27 cellular contexts compared by ENCODE assay signal in genomic region chr1:30684259-30684658, GRCh38. TPM values are rescaled to one million over a fixed set of nuclear protein-coding genes. Genes with fewer than 3 reads are reported as not detected.
DNase-seq lines count a peak whose midpoint lies in the region; ATAC-seq, FAIRE-seq and TF ChIP-seq lines count a peak whose summit lies in the region.
"Had no signal": no experiment of that assay in that cellular context is flagged by ENCODE, and none has a peak within 500 bp of the region (broad histone marks: within the 10 kb centered on the region; RNA-seq: fewer than 3 reads in every experiment).

No MANE protein-coding gene starts in this region.

- no peak overlapping the region for H3K27ac ChIP-seq in heart right ventricle
- no peak overlapping the region for H3K27ac ChIP-seq in kidney (ENCODE audit: low read depth in 2 of 2, low read length in 2 of 2)
- H3K27ac ChIP-seq in vagina: peak overlapping the region; percentile 97
- H3K27ac ChIP-seq: RWPE1 had no signal

- H3K4me1 Mint-ChIP-seq in T-helper 17 cell: peaks cover 9% of the 10 kb centered on the region

- intact Hi-C loops in cardiac septum (cut with DNase I) (no loop called here), heart right ventricle (cut with DNase I) (loop anchor here in 1 of 10 donors (10.0 kb wide), 1 partner anchor 159 kb away; no protein-coding TSS in a partner anchor), kidney (cut with DNase I) (no loop called here), vagina (cut with DNase I) (no loop called here)

- H3K27me3 Mint-ChIP-seq in T-helper 17 cell: peaks cover 74% of the 10 kb centered on the region

- H3K4me3 ChIP-seq in heart right ventricle (no peak overlapping the region), kidney (ENCODE audit: low read length in 2 of 2) (no peak overlapping the region), vagina (no peak overlapping the region)

- 80 to 83% methylated on average over 4 of the region's 4 CpGs for WGBS in heart right ventricle, 2 donors

- peaks cover 0 to 18% (median 0%) of the 10 kb centered on the region in 9 donors for H3K4me1 ChIP-seq in heart right ventricle
- H3K4me1 ChIP-seq in kidney (ENCODE audit: control insufficient read depth in 1 of 2, insufficient read depth in 1 of 2, low read depth in 1 of 2, low read length in 2 of 2): no peaks in the 10 kb centered on the region
- H3K4me1 ChIP-seq in vagina: peaks cover 52% of the 10 kb centered on the region
- H3K4me1 ChIP-seq: Caco-2 had no signal

- ATAC-seq in heart right ventricle (no peak), T-helper 17 cell (no peak), GM19351 (IDR thresholded peaks at IDR 0.05; ENCODE audit: unreplicated experiment) (no peak)
- ATAC-seq in stimulated activated naive CD8-positive, alpha-beta T cell treated with anti-CD3 and anti-CD28 coated beads, Interleukin-15, Interleukin-2, amounts not matched to agents 100 U/mL and 50 U/mL, for 24 hours: no peak

- no peak for FAIRE-seq in kidney (lab: Jason Lieb, UNC)
- FAIRE-seq: G401.6, GM18507 had no signal

- peak; percentile 57 for DNase-seq in cardiac septum (ENCODE audit: low spot score)
- no peak for DNase-seq in heart right ventricle
- DNase-seq in T-helper 17 cell: no peak
- peak; percentile 22 for DNase-seq in kidney
- no peak for DNase-seq in vagina (ENCODE audit: extremely low spot score in 2 of 2)
- DNase-seq in Ammon's horn (ENCODE audit: low spot score): no peak
- no peak for DNase-seq in stimulated activated naive CD8-positive, alpha-beta T cell treated with anti-CD3 and anti-CD28 coated beads, Interleukin-15, Interleukin-2, amounts not matched to agents 100 U/mL and 50 U/mL, for 24 hours
- DNase-seq: BE2C; Caco-2; CD4-positive, CD25-positive, alpha-beta regulatory T cell; DMS 273 treated with DMSO at 0.1 percent for 48 hours; H7; KG1; NCI-H1092 treated with DMSO at 0.1 percent for 48 hours; NCI-H1436 treated with DMSO at 0.1 percent for 48 hours; NCI-H2029; NCI-H2227 treated with DMSO at 0.1 percent for 48 hours; NCI-H510A; NCI-H748 treated with DMSO at 0.1 percent for 48 hours; SIG-M5; SK-N-SH had no signal

- no peak for TF ChIP-seq POLR2A in vagina (IDR thresholded peaks at IDR 0.05)

- TF ChIP-seq CTCF in heart right ventricle (IDR thresholded peaks at IDR 0.05): no peak
- no peak for TF ChIP-seq CTCF in kidney (IDR thresholded peaks at IDR 0.05; ENCODE audit: borderline replicate concordance, extremely low read depth, insufficient read depth)
- no peak for TF ChIP-seq CTCF in vagina (IDR thresholded peaks at IDR 0.05)

- H3K27me3 ChIP-seq in heart right ventricle (peaks cover 0 to 74% (median 55%) of the 10 kb centered on the region in 7 donors), vagina (no peaks in the 10 kb centered on the region)
- H3K27me3 ChIP-seq: BE2C had no signal

- no peaks in the 10 kb centered on the region for H3K36me3 ChIP-seq in heart right ventricle
- no peaks in the 10 kb centered on the region for H3K36me3 ChIP-seq in kidney (ENCODE audit: control insufficient read depth in 1 of 2, insufficient read depth in 2 of 2, low read length in 2 of 2)
- H3K36me3 ChIP-seq in vagina: no peaks in the 10 kb centered on the region
- H3K36me3 ChIP-seq: BE2C had no signal

- peak overlapping the region; percentile 51 for H3K27ac Mint-ChIP-seq in T-helper 17 cell
- H3K27ac Mint-ChIP-seq: CD4-positive, CD25-positive, alpha-beta regulatory T cell had no signal

- H3K9ac ChIP-seq in kidney (ENCODE audit: low read length in 2 of 2): no peak overlapping the region
- H3K9ac ChIP-seq: SK-N-SH had no signal

- H3K9me3 ChIP-seq in heart right ventricle (no peaks in the 10 kb centered on the region), T-helper 17 cell (ENCODE audit: control insufficient read depth, low read length, poor library complexity, severe bottlenecking) (no peaks in the 10 kb centered on the region), kidney (ENCODE audit: control insufficient read depth in 1 of 2, low read length in 2 of 2) (no peaks in the 10 kb centered on the region), vagina (no peaks in the 10 kb centered on the region)
- H3K9me3 ChIP-seq: BE2C, Caco-2, SK-N-SH had no signal

- peaks cover 2% of the 10 kb centered on the region for H3K36me3 Mint-ChIP-seq in T-helper 17 cell (ENCODE audit: low read depth)
- H3K36me3 Mint-ChIP-seq: CD4-positive, CD25-positive, alpha-beta regulatory T cell had no signal

- peak overlapping the region; percentile 59 for H3K4me3 Mint-ChIP-seq in T-helper 17 cell

RNA-seq across cellular contexts. Expression of gene MATN1, which starts 39.1 kb away (rescaled TPM):
- total RNA-seq in cardiac septum: not detected
- total RNA-seq in heart right ventricle: not detected
- not detected for polyA plus RNA-seq in heart right ventricle
- 1 to 10 TPM; 2.1 to 3.7 TPM for total RNA-seq in T-helper 17 cell
- 0.13 TPM for total RNA-seq in kidney
- not detected for polyA plus RNA-seq in kidney (ENCODE audit: insufficient read depth, low read depth, low replicate concordance)
- 0.49 TPM for total RNA-seq in vagina
- total RNA-seq: A172, Caco-2, HT1080 had no signal
- polyA plus RNA-seq: CD4-positive, CD25-positive, alpha-beta regulatory T cell had no signal

Comparison
In these comparisons a context has a peak if more than half of its experiments do, and no peak if none do; other contexts are left out.
1. DNase-seq: peak in cardiac septum (single experiment) and kidney (single experiment); none in heart right ventricle (0 of 2), T-helper 17 cell (0 of 3), vagina (0 of 2), Ammon's horn (single experiment) and stimulated activated naive CD8-positive, alpha-beta T cell treated with anti-CD3 and anti-CD28 coated beads, Interleukin-15, Interleukin-2, amounts not matched to agents 100 U/mL and 50 U/mL, for 24 hours (single experiment).